Comparison of ENCODE assay signal across 8 cellular contexts in the genomic region with DNA sequence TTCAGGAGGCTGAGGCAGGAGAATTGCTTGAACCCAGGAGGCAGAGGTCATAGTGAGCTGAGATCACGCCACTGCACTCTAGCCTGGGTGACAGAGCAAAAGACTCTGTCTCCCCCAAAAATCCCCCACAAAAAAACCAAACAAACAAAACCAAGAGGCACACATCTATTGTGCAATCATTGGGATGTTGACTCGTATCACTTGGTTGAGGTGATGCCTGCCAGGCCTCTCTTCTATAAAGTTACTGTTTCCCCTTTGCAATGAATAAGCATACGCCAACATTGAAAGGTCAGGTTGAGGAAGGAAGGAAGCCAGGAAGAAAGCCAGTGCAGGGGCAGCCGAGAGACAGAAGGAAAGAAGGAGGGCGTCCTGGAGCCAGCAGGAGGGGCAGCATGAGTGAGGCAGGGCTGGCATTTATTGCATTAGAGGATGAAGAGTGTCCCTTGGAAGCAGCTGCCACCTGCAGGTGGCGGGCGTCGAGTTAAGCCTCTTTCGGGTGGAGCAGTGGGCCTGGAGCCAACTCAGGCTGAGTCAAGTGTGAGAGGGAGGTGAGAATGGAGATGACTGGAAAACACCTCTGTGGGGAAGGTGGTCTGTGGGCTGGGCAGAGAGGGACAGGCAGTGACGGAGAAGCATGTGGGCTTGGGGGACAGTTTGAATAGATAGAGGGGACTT. TPM values are rescaled to one million over a fixed set of nuclear protein-coding genes. Genes with fewer than 3 reads are reported as not detected.
DNase-seq lines count a peak whose midpoint lies in the region; ATAC-seq and TF ChIP-seq lines count a peak whose summit lies in the region.

No MANE protein-coding gene starts in this region.

- H3K9me3 ChIP-seq in BE2C (no peaks in the 10 kb centered on the region), adipocyte (ENCODE audit: control insufficient read depth, low read length) (no peaks in the 10 kb centered on the region), lower lobe of right lung (no peaks in the 10 kb centered on the region), thyroid gland (no peaks in the 10 kb centered on the region)

- no peaks in the 10 kb centered on the region for H3K36me3 Mint-ChIP-seq in GM23338 (ENCODE audit: low read depth)

- peaks cover 17% of the 10 kb centered on the region for H3K27me3 Mint-ChIP-seq in GM23338 (ENCODE audit: insufficient read depth, low read depth, poor library complexity)

- 39 to 40% methylated on average over 10 of the region's 10 CpGs for WGBS in thyroid gland, 2 donors

- no peaks in the 10 kb centered on the region for H4K20me1 ChIP-seq in GM23338 (replicated peaks; ENCODE audit: insufficient read depth)

- H3K9me3 Mint-ChIP-seq in GM23338: no peaks in the 10 kb centered on the region

- TF ChIP-seq CTCF in BE2C (IDR thresholded peaks at IDR 0.05; ENCODE audit: low read depth, low read length) (peak; percentile 41; the same call in 1 of the 2 replicates), GM23338 (conservative IDR thresholded peaks at IDR 0.05; ENCODE audit: low read depth in 2 of 2) (peak; percentile 50 to 67), lower lobe of right lung (IDR thresholded peaks at IDR 0.05) (peak; percentile 23), thyroid gland (IDR thresholded peaks at IDR 0.05) (peak in 3 of 6 experiments; percentile 23 to 37 (median 32))

- H3K27me3 ChIP-seq in BE2C (no peaks in the 10 kb centered on the region), GM23338 (ENCODE audit: insufficient read depth) (no peaks in the 10 kb centered on the region), adipocyte (replicated peaks; ENCODE audit: control insufficient read depth, insufficient read depth, low read length) (no peaks in the 10 kb centered on the region), lower lobe of right lung (ENCODE audit: low read depth) (no peaks in the 10 kb centered on the region), thyroid gland (no peaks in the 10 kb centered on the region)

- no peaks in the 10 kb centered on the region for H3K79me2 ChIP-seq in GM23338 (replicated peaks; ENCODE audit: insufficient read depth)

- no peak overlapping the region for H3K4me2 ChIP-seq in GM23338

- peaks cover 8% of the 10 kb centered on the region for H3K4me1 Mint-ChIP-seq in GM23338

- no peaks in the 10 kb centered on the region for H3K9me2 ChIP-seq in GM23338 (ENCODE audit: insufficient read depth)

- H3K27ac ChIP-seq in GM23338 (ENCODE audit: low read depth) (no peak overlapping the region), lower lobe of right lung (no peak overlapping the region), thyroid gland (no peak overlapping the region)

- no peak overlapping the region for H3K9ac ChIP-seq in adipocyte (ENCODE audit: low read length)

- no peak for TF ChIP-seq POLR2A in thyroid gland (IDR thresholded peaks at IDR 0.05)

- no peak overlapping the region for H2AFZ ChIP-seq in GM23338

- H3K27ac Mint-ChIP-seq in GM23338: no peak overlapping the region

- H3K4me3 ChIP-seq in BE2C (ENCODE audit: low read depth, low read length): no peak overlapping the region
- H3K4me3 ChIP-seq in GM23338: no peak overlapping the region
- H3K4me3 ChIP-seq in adipocyte (ENCODE audit: low read length): no peak overlapping the region
- H3K4me3 ChIP-seq in lower lobe of right lung: no peak overlapping the region
- no peak overlapping the region for H3K4me3 ChIP-seq in thyroid gland (replicated peaks in 1 of 3)

- H3K4me3 Mint-ChIP-seq in GM23338: no peak overlapping the region

- H3F3A ChIP-seq in GM23338 (replicated peaks; ENCODE audit: low read depth): no peaks in the 10 kb centered on the region

- H3K4me1 ChIP-seq in BE2C: peaks cover 13% of the 10 kb centered on the region
- no peaks in the 10 kb centered on the region for H3K4me1 ChIP-seq in GM23338 (ENCODE audit: insufficient read depth)
- H3K4me1 ChIP-seq in adipocyte (ENCODE audit: control insufficient read depth, insufficient read depth, low read length): peaks cover 40% of the 10 kb centered on the region
- H3K4me1 ChIP-seq in lower lobe of right lung: peaks cover 15% of the 10 kb centered on the region
- H3K4me1 ChIP-seq in thyroid gland: peaks cover 11 to 21% of the 10 kb centered on the region in 2 donors

- DNase-seq in BE2C (peak; percentile 54), GM23338 (ENCODE audit: low spot score) (peak; percentile 79), NCI-H460 (ENCODE audit: extremely low read depth, low read depth) (peak; percentile 69), adipocyte (ENCODE audit: low read depth) (peak; percentile 42), lower lobe of right lung (peak; percentile 79), thyroid gland (peak; percentile 65 to 66)

- H3K36me3 ChIP-seq in BE2C (no peaks in the 10 kb centered on the region), GM23338 (ENCODE audit: insufficient read depth) (no peaks in the 10 kb centered on the region), adipocyte (ENCODE audit: control insufficient read depth, insufficient read depth, low read length, severe bottlenecking) (no peaks in the 10 kb centered on the region), lower lobe of right lung (no peaks in the 10 kb centered on the region), thyroid gland (no peaks in the 10 kb centered on the region)

- intact Hi-C loops in lower lobe of right lung (cut with DNase I) (no loop called here), thyroid gland (cut with DNase I) (loop anchor here (10.0 kb wide), 1 partner anchor 84 kb away; no protein-coding TSS in a partner anchor)

- ATAC-seq in GM23338 (peak; percentile 82), lower lobe of right lung (no peak), GM21576 (IDR thresholded peaks at IDR 0.05; ENCODE audit: unreplicated experiment) (no peak), GM19467 (IDR thresholded peaks at IDR 0.05; ENCODE audit: unreplicated experiment) (no peak)

TF ChIP-seq in GM23338, 12 proteins besides CTCF, POLR2A, EP300 and RAD21:
- TF ChIP-seq JUNB (IDR thresholded peaks at IDR 0.05; ENCODE audit: unreplicated experiment): no peak

RNA-seq across cellular contexts. Expression of a gene that starts 8.3 kb away (rescaled TPM):
- polyA plus RNA-seq in BE2C (2012; ENCODE audit: insufficient read depth, insufficient read length, low read depth): 5.9 TPM
- 3.6 and 4.0 TPM in 2 replicates for total RNA-seq in GM23338 (2014; rRNA removed; shearing (Covaris generic))
- 0.27 and 0.33 TPM in 2 replicates for polyA plus RNA-seq in GM23338 (2016; fragmentation: Nextera tagmentation; extraction: Ambion mirVana)
- 0.10 and 0.20 TPM in 2 replicates for total RNA-seq in NCI-H460 (2014; rRNA removed; shearing (Covaris generic))
- 0.02 TPM in 1 of 2 replicates, not detected in the other for polyA plus RNA-seq in NCI-H460 (2014; cell fraction: nucleus; rRNA removed)
- total RNA-seq in lower lobe of right lung (15.0 TPM), thyroid gland (10 to 100 TPM in 1 of 4 donors, 1 to 10 TPM in 3; 2.4 to 10.5 (median 3.2) TPM)
